Comparison of ENCODE assay signal across 8 cellular contexts in the genomic region with DNA sequence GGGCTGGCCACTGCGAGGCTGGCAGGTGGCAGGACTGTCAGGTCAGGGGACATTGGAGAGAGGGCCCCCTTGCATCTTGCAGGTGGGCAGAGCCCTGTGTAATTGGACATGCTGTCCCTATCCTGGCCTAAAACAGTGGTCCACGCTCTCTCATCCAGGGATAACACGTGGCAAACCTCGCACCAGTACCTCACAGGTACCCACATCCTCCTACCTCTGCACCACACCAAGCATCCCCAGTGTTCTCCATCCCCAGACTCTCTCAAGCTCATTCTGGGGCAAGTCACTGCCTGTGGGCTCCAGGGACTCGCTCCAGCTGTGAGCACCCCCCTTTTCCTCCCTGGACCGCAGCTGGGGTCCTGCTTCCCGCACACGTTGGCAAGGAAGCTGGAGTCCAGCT.
DNase-seq lines count a peak whose midpoint lies in the region; ATAC-seq, FAIRE-seq and TF ChIP-seq lines count a peak whose summit lies in the region.
"Not testable (repeated sequence)": the region's sequence is repeated elsewhere in the genome, so short reads cannot be mapped to it uniquely, and the experiment has no call there.

No MANE protein-coding gene starts in this region.

- CTCF ChIA-PET in HCT116 (lab: Charles Lee); activated CD4-positive, alpha-beta T cell treated with anti-CD3 and anti-CD28 coated beads for 36 hours (lab: Charles Lee); HepG2 (lab: Yijun Ruan, JAX; ENCODE audit: low intra/inter-chr PET ratio, low total read pairs): not testable (repeated sequence)

- not testable (repeated sequence) for H3K9me2 ChIP-seq in GM23338 (ENCODE audit: insufficient read depth); HCT116 (ENCODE audit: insufficient read depth)

- POLR2A ChIA-PET in HCT116 (lab: Charles Lee); activated CD4-positive, alpha-beta T cell treated with anti-CD3 and anti-CD28 coated beads for 36 hours (lab: Charles Lee); activated naive CD8-positive, alpha-beta T cell treated with anti-CD3 and anti-CD28 coated beads, Interleukin-2, amount 10 ng/mL, durations not matched to agents 7 days and 5 days (lab: Charles Lee); HepG2 (lab: Yijun Ruan, JAX): not testable (repeated sequence)

- H3K4me3 ChIP-seq in GM23338; HCT116 (replicated peaks in 1 of 2; ENCODE audit: low read depth in 1 of 2, low read length in 2 of 2); HepG2 (replicated peaks in 1 of 3; ENCODE audit: insufficient read depth in 1 of 3, low read depth in 2 of 3, low read length in 3 of 3): not testable (repeated sequence)

- not testable (repeated sequence) for H2AFZ ChIP-seq in GM23338; HCT116 (ENCODE audit: low read depth, low read length, poor library complexity, severe bottlenecking); HepG2 (ENCODE audit: low read length)

- not testable (repeated sequence) for H3K36me3 Mint-ChIP-seq in GM23338 (ENCODE audit: low read depth); activated CD4-positive, alpha-beta T cell treated with anti-CD3 and anti-CD28 coated beads for 36 hours (ENCODE audit: low read depth); activated T-cell treated with anti-CD3 and anti-CD28 coated beads, Interleukin-2, amount 50 U/mL, for 72 hours (ENCODE audit: insufficient read depth in 2 of 2); activated naive CD8-positive, alpha-beta T cell treated with anti-CD3 and anti-CD28 coated beads, Interleukin-2, amount 10 ng/mL, durations not matched to agents 7 days and 5 days

- H3K36me3 ChIP-seq in GM23338 (ENCODE audit: insufficient read depth); HCT116 (ENCODE audit: control insufficient read depth in 1 of 2, insufficient read depth in 2 of 2, low read length in 2 of 2); HepG2 (replicated peaks in 1 of 2; ENCODE audit: control insufficient read depth in 1 of 2, insufficient read depth in 2 of 2, low read length in 2 of 2): not testable (repeated sequence)

- not testable (repeated sequence) for TF ChIP-seq EP300 in HepG2 (IDR thresholded peaks at IDR 0.05; ENCODE audit: low read depth in 2 of 2, low read length in 2 of 2); HepG2 (CRISPR knock-in tag; IDR thresholded peaks at IDR 0.05; ENCODE audit: borderline replicate concordance)

- not testable (repeated sequence) for H3K4me3 Mint-ChIP-seq in GM23338; activated CD4-positive, alpha-beta T cell treated with anti-CD3 and anti-CD28 coated beads for 36 hours; activated T-cell treated with anti-CD3 and anti-CD28 coated beads, Interleukin-2, amount 50 U/mL, for 72 hours; activated naive CD8-positive, alpha-beta T cell treated with anti-CD3 and anti-CD28 coated beads, Interleukin-2, amount 10 ng/mL, durations not matched to agents 7 days and 5 days; stimulated activated naive CD8-positive, alpha-beta T cell treated with anti-CD3 and anti-CD28 coated beads, Interleukin-15, amount 100 ng/mL, for 72 hours

- not testable (repeated sequence) for DNase-seq in GM23338 (ENCODE audit: low spot score); HCT116 (ENCODE audit: low read depth, low spot score); activated CD4-positive, alpha-beta T cell treated with anti-CD3 and anti-CD28 coated beads for 36 hours; activated T-cell treated with anti-CD3 and anti-CD28 coated beads, Interleukin-2, amount 50 U/mL, for 72 hours; activated naive CD8-positive, alpha-beta T cell treated with anti-CD3 and anti-CD28 coated beads, Interleukin-2, amount 10 ng/mL, durations not matched to agents 7 days and 5 days; HepG2 (ENCODE audit: low spot score); stimulated activated naive CD8-positive, alpha-beta T cell treated with anti-CD3 and anti-CD28 coated beads, Interleukin-15, amount 100 ng/mL, for 72 hours
- DNase-seq in SK-MEL-5 (ENCODE audit: low read depth, low spot score) = peak; percentile 17

- not testable (repeated sequence) for H3K27me3 Mint-ChIP-seq in GM23338 (ENCODE audit: insufficient read depth, low read depth, poor library complexity); activated T-cell treated with anti-CD3 and anti-CD28 coated beads, Interleukin-2, amount 50 U/mL, for 72 hours (ENCODE audit: low read depth)
- H3K27me3 Mint-ChIP-seq in activated CD4-positive, alpha-beta T cell treated with anti-CD3 and anti-CD28 coated beads for 36 hours = peaks cover 19% of the 10 kb centered on the region
- H3K27me3 Mint-ChIP-seq in activated naive CD8-positive, alpha-beta T cell treated with anti-CD3 and anti-CD28 coated beads, Interleukin-2, amount 10 ng/mL, durations not matched to agents 7 days and 5 days = peaks cover 11% of the 10 kb centered on the region
- peaks cover 24% of the 10 kb centered on the region for H3K27me3 Mint-ChIP-seq in stimulated activated naive CD8-positive, alpha-beta T cell treated with anti-CD3 and anti-CD28 coated beads, Interleukin-15, amount 100 ng/mL, for 72 hours

- not testable (repeated sequence) for H3F3A ChIP-seq in GM23338 (replicated peaks; ENCODE audit: low read depth)

- intact Hi-C loops in HCT116 (cut with micrococcal nuclease); activated CD4-positive, alpha-beta T cell treated with anti-CD3 and anti-CD28 coated beads for 36 hours (cut with DNase I, micrococcal nuclease); HepG2 (cut with micrococcal nuclease; ENCODE audit: unreplicated experiment): not testable (repeated sequence)

- RAD21 ChIA-PET in HCT116 (lab: Charles Lee; ENCODE audit: low non-redundant PET in 1 of 2, low total read pairs in 2 of 2, uncharacterized antibody in 2 of 2, unreplicated experiment in 2 of 2) = not testable (repeated sequence)

- FAIRE-seq in HepG2 (lab: Jason Lieb, UNC) = not testable (repeated sequence)

- no CpG with 5 or more reads among the region's 8 CpGs for WGBS in HepG2 (ENCODE audit: low lambda C conversion rate)

- not testable (repeated sequence) for TF ChIP-seq RAD21 in HCT116 (IDR thresholded peaks at IDR 0.05; ENCODE audit: low read depth); HepG2 (CRISPR knock-in tag; IDR thresholded peaks at IDR 0.05)

- ATAC-seq in GM23338 (peak; percentile 15; the same call in 2 of the 3 replicates), HCT116 (peak; percentile 44), HepG2 (peak; percentile 44)
- peak; percentile 24 for ATAC-seq in activated CD4-positive, alpha-beta T cell treated with anti-CD3 and anti-CD28 coated beads for 36 hours
- peak; percentile 42 to 45 for ATAC-seq in activated T-cell treated with anti-CD3 and anti-CD28 coated beads, Interleukin-2, amount 50 U/mL, for 72 hours (replicated peaks in 1 of 2)
- peak; percentile 39 for ATAC-seq in activated naive CD8-positive, alpha-beta T cell treated with anti-CD3 and anti-CD28 coated beads, Interleukin-2, amount 10 ng/mL, durations not matched to agents 7 days and 5 days (ENCODE audit: low read depth)
- ATAC-seq in stimulated activated naive CD8-positive, alpha-beta T cell treated with anti-CD3 and anti-CD28 coated beads, Interleukin-15, amount 100 ng/mL, for 72 hours = peak; percentile 68

- BruUV-seq in HCT116 (replicated peaks; lab: Mats Ljungman, UMichigan); HepG2 (replicated peaks; lab: Mats Ljungman, UMichigan): not testable (repeated sequence)

- not testable (repeated sequence) for H3K9me3 Mint-ChIP-seq in GM23338; activated CD4-positive, alpha-beta T cell treated with anti-CD3 and anti-CD28 coated beads for 36 hours (ENCODE audit: low read depth); activated T-cell treated with anti-CD3 and anti-CD28 coated beads, Interleukin-2, amount 50 U/mL, for 72 hours; activated naive CD8-positive, alpha-beta T cell treated with anti-CD3 and anti-CD28 coated beads, Interleukin-2, amount 10 ng/mL, durations not matched to agents 7 days and 5 days; stimulated activated naive CD8-positive, alpha-beta T cell treated with anti-CD3 and anti-CD28 coated beads, Interleukin-15, amount 100 ng/mL, for 72 hours

- H3K4me2 ChIP-seq in GM23338; HCT116 (ENCODE audit: low read length); HepG2 (ENCODE audit: low read depth, low read length): not testable (repeated sequence)

- not testable (repeated sequence) for H3K9ac ChIP-seq in HCT116 (ENCODE audit: low read length); HepG2 (ENCODE audit: insufficient read depth, low read depth, low read length)

- H3K79me2 ChIP-seq in GM23338 (replicated peaks; ENCODE audit: insufficient read depth); HCT116 (ENCODE audit: insufficient read depth, low read length); HepG2 (ENCODE audit: insufficient read depth, low read length): not testable (repeated sequence)

- not testable (repeated sequence) for H3K4me1 ChIP-seq in GM23338 (ENCODE audit: insufficient read depth); HCT116 (ENCODE audit: control insufficient read depth in 1 of 2, insufficient read depth in 2 of 2, low read length in 2 of 2); HepG2 (ENCODE audit: insufficient read depth, low read length)

- not testable (repeated sequence) for H3K27ac Mint-ChIP-seq in GM23338; activated CD4-positive, alpha-beta T cell treated with anti-CD3 and anti-CD28 coated beads for 36 hours; activated T-cell treated with anti-CD3 and anti-CD28 coated beads, Interleukin-2, amount 50 U/mL, for 72 hours; activated naive CD8-positive, alpha-beta T cell treated with anti-CD3 and anti-CD28 coated beads, Interleukin-2, amount 10 ng/mL, durations not matched to agents 7 days and 5 days; stimulated activated naive CD8-positive, alpha-beta T cell treated with anti-CD3 and anti-CD28 coated beads, Interleukin-15, amount 100 ng/mL, for 72 hours

- TF ChIP-seq CTCF in GM23338 (conservative IDR thresholded peaks at IDR 0.05; ENCODE audit: low read depth in 2 of 2); HCT116 (IDR thresholded peaks at IDR 0.05 in 2 of 3, conservative IDR thresholded peaks at IDR 0.05 in 1 of 3; ENCODE audit: borderline replicate concordance in 1 of 3, insufficient read depth in 1 of 3, low read depth in 2 of 3, low read length in 2 of 3); HepG2 (CRISPR knock-in tag; IDR thresholded peaks at IDR 0.05): not testable (repeated sequence)

- H4K20me1 ChIP-seq in GM23338 (replicated peaks; ENCODE audit: insufficient read depth); HCT116 (ENCODE audit: insufficient read depth); HepG2 (ENCODE audit: insufficient read depth, low read length): not testable (repeated sequence)

- not testable (repeated sequence) for H3K4me1 Mint-ChIP-seq in GM23338; activated CD4-positive, alpha-beta T cell treated with anti-CD3 and anti-CD28 coated beads for 36 hours; activated naive CD8-positive, alpha-beta T cell treated with anti-CD3 and anti-CD28 coated beads, Interleukin-2, amount 10 ng/mL, durations not matched to agents 7 days and 5 days; stimulated activated naive CD8-positive, alpha-beta T cell treated with anti-CD3 and anti-CD28 coated beads, Interleukin-15, amount 100 ng/mL, for 72 hours
- peaks cover 19% of the 10 kb centered on the region for H3K4me1 Mint-ChIP-seq in activated T-cell treated with anti-CD3 and anti-CD28 coated beads, Interleukin-2, amount 50 U/mL, for 72 hours (ENCODE audit: low read depth)

- not testable (repeated sequence) for H3K27me3 ChIP-seq in GM23338 (ENCODE audit: insufficient read depth); HCT116 (ENCODE audit: insufficient read depth, low read length); HepG2 (ENCODE audit: control insufficient read depth in 1 of 2, insufficient read depth in 2 of 2, low read length in 2 of 2)

- not testable (repeated sequence) for H3K27ac ChIP-seq in GM23338 (ENCODE audit: low read depth); HCT116 (ENCODE audit: low read depth, low read length); HepG2 (ENCODE audit: extremely low read length, insufficient read depth, low read length)

- TF ChIP-seq POLR2A in HCT116 (IDR thresholded peaks at IDR 0.05; ENCODE audit: borderline replicate concordance, extremely low read depth, insufficient read depth, insufficient read length); HepG2 (IDR thresholded peaks at IDR 0.05; ENCODE audit: insufficient read depth in 1 of 2, low read depth in 2 of 2, low read length in 2 of 2): not testable (repeated sequence)

- in situ Hi-C loops in SK-MEL-5 (cut with HindIII; ENCODE audit: low pct_unique_long_range_greater_than_20kb, low sequenced_read_pairs); HepG2 (cut with HindIII; ENCODE audit: extremely low pct_ligation_motif_present, low pct_unique_long_range_greater_than_20kb): not testable (repeated sequence)

- not testable (repeated sequence) for H3K9me3 ChIP-seq in HCT116 (ENCODE audit: control insufficient read depth in 1 of 2, insufficient read depth in 1 of 2, low read depth in 1 of 2, low read length in 2 of 2); HepG2 (ENCODE audit: low read length)

Comparison
In these comparisons a context has a peak if more than half of its experiments do, and no peak if none do; other contexts are left out.
1. ATAC-seq: peak in every context shown above with its lines; median percentile 68 in stimulated activated naive CD8-positive, alpha-beta T cell treated with anti-CD3 and anti-CD28 coated beads, Interleukin-15, amount 100 ng/mL, for 72 hours; 44 in HCT116; 44 in HepG2; 44 in activated T-cell treated with anti-CD3 and anti-CD28 coated beads, Interleukin-2, amount 50 U/mL, for 72 hours; 39 in activated naive CD8-positive, alpha-beta T cell treated with anti-CD3 and anti-CD28 coated beads, Interleukin-2, amount 10 ng/mL, durations not matched to agents 7 days and 5 days; 24 in activated CD4-positive, alpha-beta T cell treated with anti-CD3 and anti-CD28 coated beads for 36 hours; 15 in GM23338.